ENCODE assay signal across 9 cellular contexts in genomic region chr11:18393581-18394299, GRCh38. TPM values are rescaled to one million over a fixed set of nuclear protein-coding genes. Genes with fewer than 3 reads are reported as not detected.
DNase-seq lines count a peak whose midpoint lies in the region; ATAC-seq and TF ChIP-seq lines count a peak whose summit lies in the region.
"Had no signal": no experiment of that assay in that cellular context is flagged by ENCODE, and none has a peak within 500 bp of the region (broad histone marks: within the 10 kb centered on the region; RNA-seq: fewer than 3 reads in every experiment).

No MANE protein-coding gene starts in this region.

- no peaks in the 10 kb centered on the region for H3K9me3 ChIP-seq in DND-41 (ENCODE audit: insufficient read depth, low read length, severe bottlenecking)
- H3K9me3 ChIP-seq in adrenal gland (replicated peaks in 1 of 3), result no peaks in the 10 kb centered on the region
- H3K9me3 ChIP-seq in liver (ENCODE audit: control insufficient read depth in 4 of 4, low read length in 3 of 4), result no peaks in the 10 kb centered on the region

- peak overlapping the region; percentile 79 for H3K4me2 ChIP-seq in DND-41 (ENCODE audit: insufficient read depth, low read length)

- ATAC-seq in DND-41 (ENCODE audit: insufficient read depth, low read depth) (peak; percentile 0; the same call in 1 of the 3 replicates), HG02678 (IDR thresholded peaks at IDR 0.05; ENCODE audit: unreplicated experiment) (no peak)

- H3K36me3 ChIP-seq in DND-41 (ENCODE audit: insufficient read depth, low read length) (peaks cover 43% of the 10 kb centered on the region), adrenal gland (replicated peaks in 1 of 2) (peaks cover 0 to 21% of the 10 kb centered on the region in 2 donors), liver (ENCODE audit: control insufficient read depth in 4 of 4, insufficient read depth in 3 of 4, low read depth in 1 of 4, low read length in 3 of 4) (peaks cover under 1 to 20% (median 18%) of the 10 kb centered on the region in 4 donors)

- H4K20me1 ChIP-seq in DND-41 (ENCODE audit: insufficient read depth, low read length), result peaks cover 42% of the 10 kb centered on the region

- no peak for TF ChIP-seq RAD21 in liver (IDR thresholded peaks at IDR 0.05)

- H3K27me3 ChIP-seq in DND-41 (ENCODE audit: insufficient read depth, low read length, poor library complexity) (no peaks in the 10 kb centered on the region), HL-60 (ENCODE audit: insufficient read depth, poor library complexity, severe bottlenecking) (no peaks in the 10 kb centered on the region), adrenal gland (no peaks in the 10 kb centered on the region), liver (ENCODE audit: control insufficient read depth in 4 of 4, insufficient read depth in 4 of 4, low read length in 3 of 4) (no peaks in the 10 kb centered on the region)

- H3K4me1 ChIP-seq in DND-41 (ENCODE audit: insufficient read depth, low read length), result peaks cover 40% of the 10 kb centered on the region
- H3K4me1 ChIP-seq in adrenal gland (replicated peaks in 1 of 2), result peaks cover 14 to 25% of the 10 kb centered on the region in 2 donors
- H3K4me1 ChIP-seq in liver (ENCODE audit: control insufficient read depth in 4 of 4, insufficient read depth in 4 of 4, low read length in 3 of 4), result peaks cover 0 to 13% (median 5%) of the 10 kb centered on the region in 4 donors

- peak overlapping the region in 1 of 2 experiments; percentile 72; a peak in 3 of 4 replicates for H3K4me3 ChIP-seq in DND-41 (ENCODE audit: low read depth in 1 of 2, low read length in 2 of 2)
- H3K4me3 ChIP-seq in HL-60 (replicated peaks; ENCODE audit: insufficient read depth, low read length), result peak overlapping the region; percentile 65
- H3K4me3 ChIP-seq in adrenal gland, result peak overlapping the region in 1 of 4 donors; percentile 67
- peak overlapping the region; percentile 8 to 28 (median 28) for H3K4me3 ChIP-seq in liver (ENCODE audit: low read depth in 1 of 3, low read length in 3 of 3)

- peaks cover 50% of the 10 kb centered on the region for H3K79me2 ChIP-seq in DND-41 (ENCODE audit: insufficient read depth, low read length)

- TF ChIP-seq POLR2A in adrenal gland (IDR thresholded peaks at IDR 0.05), result no peak

- peak overlapping the region; percentile 86 for H3K27ac ChIP-seq in DND-41 (ENCODE audit: low read length)
- H3K27ac ChIP-seq in HL-60 (replicated peaks), result peak overlapping the region; percentile 94
- peak overlapping the region; percentile 86 to 99 (median 94) for H3K27ac ChIP-seq in adrenal gland
- peak overlapping the region; percentile 100 for H3K27ac ChIP-seq in liver (ENCODE audit: low read depth in 1 of 2, low read length in 2 of 2)
- peak overlapping the region; percentile 47 for H3K27ac ChIP-seq in substantia nigra (ENCODE audit: low read depth, low read length, poor library complexity, severe bottlenecking)

- peak overlapping the region; percentile 81 for H2AFZ ChIP-seq in DND-41 (ENCODE audit: low read depth, low read length)

- 61 to 63% (median 62%) methylated on average over 22 of the region's 22 CpGs for WGBS in adrenal gland, 4 donors
- WGBS in liver, result 75% methylated on average over 22 of the region's 22 CpGs

- TF ChIP-seq CTCF in DND-41 (IDR thresholded peaks at IDR 0.05; ENCODE audit: borderline replicate concordance, extremely low read depth, low read length, poor library complexity, severe bottlenecking) (no peak), HL-60 (IDR thresholded peaks at IDR 0.05; ENCODE audit: insufficient read depth, low read length) (no peak), adrenal gland (IDR thresholded peaks at IDR 0.05) (no peak), liver (IDR thresholded peaks at IDR 0.05; ENCODE audit: low read depth, low read length, missing input control) (no peak)

- H3K9ac ChIP-seq in DND-41 (ENCODE audit: low read depth, low read length) (peak overlapping the region; percentile 96), liver (ENCODE audit: low read depth in 1 of 2, low read length in 2 of 2) (peak overlapping the region; percentile 58 to 84)

- DNase-seq in DND-41, result no peak
- no peak for DNase-seq in HL-60 (ENCODE audit: low read depth in 1 of 2, low spot score in 1 of 2)
- peak; percentile 58 to 84 (median 76) for DNase-seq in adrenal gland
- peak in 2 of 49 donors; percentile 3 to 8 for DNase-seq in substantia nigra (lab: John Stamatoyannopoulos, UW)
- DNase-seq in DMS114 treated with DMSO at 0.1 percent for 48 hours (lab: John Stamatoyannopoulos, UW; ENCODE audit: unreplicated experiment), result no peak
- no peak for DNase-seq in HuH-7 (ENCODE audit: low spot score)

- intact Hi-C loops in adrenal gland (cut with DNase I), result loop anchor here in 1 of 2 donors (10.0 kb wide), 1 partner anchor 69 kb away; the partner anchor contains the start of genes GTF2H1 and HPS5

TF ChIP-seq in liver, 16 proteins besides CTCF, POLR2A, EP300 and RAD21:
- TF ChIP-seq ATF3 (IDR thresholded peaks at IDR 0.05), result no peak
- peak in 1 of 2 donors; percentile 3 for TF ChIP-seq RXRA (IDR thresholded peaks at IDR 0.05)
- TF ChIP-seq HNF4A (conservative IDR thresholded peaks at IDR 0.05), result peak in 1 of 2 donors; percentile 5

RNA-seq across cellular contexts. Expression of gene LDHA, which starts 0.6 kb away (rescaled TPM):
- total RNA-seq in adrenal gland, result 100 to 1,000 TPM; 329 to 737 (median 448) TPM
- polyA plus RNA-seq in adrenal gland, result 1,000 to 10,000 TPM in 1 of 3 donors, 100 to 1,000 TPM in 2; 130 to 2,236 (median 296) TPM
- 100 to 1,000 TPM; 215 to 799 TPM for total RNA-seq in liver
- polyA plus RNA-seq in liver, result 100 to 1,000 TPM; 491 to 911 TPM

RNA-seq across cellular contexts. Expression of gene LDHC, which starts 18.4 kb away (rescaled TPM):
- total RNA-seq in adrenal gland (1 to 10 TPM in 2 of 8 donors, not detected in 6; 1.0 to 1.5 TPM), liver (under 1 TPM in 1 of 2 donors, not detected in 1; 0.14 TPM)
- polyA plus RNA-seq in adrenal gland (under 1 TPM; 0.18 to 0.88 (median 0.80) TPM), liver (1 to 10 TPM; 1.1 to 2.6 TPM)
- total RNA-seq: pulmonary artery endothelial cell had no signal

Comparison
In these comparisons a context has a peak if more than half of its experiments do, and no peak if none do; other contexts are left out.
1. DNase-seq: peak in adrenal gland (7 of 7); none in DND-41 (single experiment), HL-60 (0 of 2), DMS114 treated with DMSO at 0.1 percent for 48 hours (single experiment) and HuH-7 (single experiment).
2. H3K27ac ChIP-seq: peak in every context shown above with its lines; median percentile 100 in liver; 94 in HL-60; 94 in adrenal gland; 86 in DND-41; 47 in substantia nigra.